ENCODE assay signal across 1 cellular context in genomic region chr2:95698166-95698565, GRCh38.
TF ChIP-seq lines count a peak whose summit lies in the region.

No MANE protein-coding gene starts in this region.

TF ChIP-seq in SK-N-SH treated with all-trans-retinoic acid at 6 μM for 48 hours, 23 proteins besides CTCF, POLR2A, EP300 and RAD21 (continued from another document):
- TF ChIP-seq TSHZ2 (CRISPR knock-in tag; IDR thresholded peaks at IDR 0.05) (no peak), TOX (CRISPR knock-in tag; IDR thresholded peaks at IDR 0.05; ENCODE audit: borderline replicate concordance) (no peak), CSRNP3 (CRISPR knock-in tag; IDR thresholded peaks at IDR 0.05) (no peak), CREB5 (CRISPR knock-in tag; IDR thresholded peaks at IDR 0.05; ENCODE audit: low read depth) (no peak), OSR1 (CRISPR knock-in tag; IDR thresholded peaks at IDR 0.05) (no peak), RARB (CRISPR knock-in tag; IDR thresholded peaks at IDR 0.05) (no peak), ZFP30 (CRISPR knock-in tag; IDR thresholded peaks at IDR 0.05) (no peak), PATZ1 (CRISPR knock-in tag; IDR thresholded peaks at IDR 0.05; ENCODE audit: borderline replicate concordance) (no peak)
